19 cellular contexts compared by ENCODE assay signal in genomic region chr5:58318468-58318867, GRCh38.
A peak's percentile ranks its signal among the peaks of the same experiment; 100 is the strongest.
DNase-seq lines count a peak whose midpoint lies in the region; ATAC-seq, FAIRE-seq and TF ChIP-seq lines count a peak whose summit lies in the region.
"Had no signal": no experiment of that assay in that cellular context is flagged by ENCODE, and none has a peak within 500 bp of the region (broad histone marks: within the 10 kb centered on the region; RNA-seq: fewer than 3 reads in every experiment).

No MANE protein-coding gene starts in this region.

- TF ChIP-seq CTCF in BJ (IDR thresholded peaks at IDR 0.05; ENCODE audit: insufficient read depth, low read depth, low read length) (no peak), brain microvascular endothelial cell (IDR thresholded peaks at IDR 0.05; ENCODE audit: low read depth, low read length, missing control alignments) (no peak), foreskin keratinocyte (conservative IDR thresholded peaks at IDR 0.05) (no peak), D721Med (IDR thresholded peaks at IDR 0.05; ENCODE audit: insufficient read depth, missing control alignments) (no peak)

- H3K4me3 ChIP-seq in BJ (ENCODE audit: low read depth, low read length): no peak overlapping the region
- H3K4me3 ChIP-seq in brain microvascular endothelial cell (ENCODE audit: low read depth, low read length): no peak overlapping the region
- H3K4me3 ChIP-seq: spleen, tibial nerve had no signal

- H3K27me3 ChIP-seq in BJ (ENCODE audit: control insufficient read depth, insufficient read depth, low read length) (no peaks in the 10 kb centered on the region), brain microvascular endothelial cell (replicated peaks) (no peaks in the 10 kb centered on the region), foreskin keratinocyte (no peaks in the 10 kb centered on the region)
- H3K27me3 ChIP-seq: neutrophil, spleen, tibial nerve had no signal

- in situ Hi-C loops in brain microvascular endothelial cell (cut with HindIII; ENCODE audit: low pct_ligation_motif_present, low sequenced_read_pairs): no loop called here

- H3K36me3 ChIP-seq in BJ (ENCODE audit: control insufficient read depth, insufficient read depth, low read length) (no peaks in the 10 kb centered on the region), brain microvascular endothelial cell (replicated peaks) (no peaks in the 10 kb centered on the region)
- H3K36me3 ChIP-seq: neutrophil, spleen, tibial nerve had no signal

- POLR2A ChIA-PET in BJ (lab: Charles Lee): no interaction called here

- CTCF ChIA-PET in BJ (lab: Yijun Ruan, JAX): interaction anchor here (0.9 to 1.1 kb wide), 2 partner anchors 11 to 811 kb away, joined by 3 read pairs; no protein-coding TSS in a partner anchor

- H3K27ac ChIP-seq in brain microvascular endothelial cell: no peak overlapping the region
- no peak overlapping the region for H3K27ac ChIP-seq in foreskin keratinocyte
- H3K27ac ChIP-seq: neutrophil, spleen, tibial nerve had no signal

- peak; percentile 36 for FAIRE-seq in HTR-8/SVneo (lab: Jason Lieb, UNC)
- no peak for FAIRE-seq in D721Med (lab: Jason Lieb, UNC)

- ATAC-seq in foreskin keratinocyte (peak; percentile 49), GM19397 (IDR thresholded peaks at IDR 0.05; ENCODE audit: unreplicated experiment) (no peak)
- ATAC-seq: activated CD8-positive, alpha-beta memory T cell treated with anti-CD3 and anti-CD28 coated beads, Interleukin-2, amount 10 ng/mL, durations not matched to agents 7 days and 5 days; HCT116; Right ventricle myocardium inferior had no signal

- DNase-seq in BJ (ENCODE audit: low read depth): peak; percentile 42
- peak; percentile 19 for DNase-seq in HTR-8/SVneo (ENCODE audit: insufficient read length, low spot score)
- DNase-seq in brain microvascular endothelial cell: peak; percentile 16
- DNase-seq in foreskin keratinocyte: peak in 1 of 2 donors; percentile 48
- DNase-seq in D721Med (ENCODE audit: insufficient read length, low spot score): no peak
- DNase-seq in 8988T: no peak
- DNase-seq in NCI-H1092 (lab: John Stamatoyannopoulos, UW): no peak
- DNase-seq: activated CD8-positive, alpha-beta memory T cell treated with anti-CD3 and anti-CD28 coated beads, Interleukin-2, amount 10 ng/mL, durations not matched to agents 7 days and 5 days; caudate nucleus; NCI-H1417 treated with DMSO at 0.1 percent for 48 hours; NCI-H2171; spleen; stimulated activated CD4-positive, alpha-beta T cell treated with anti-CD3 and anti-CD28 coated beads, Interleukin-4, amount 100 ng/mL, for 24 hours; SW 1271 had no signal

- H3K4me1 ChIP-seq in foreskin keratinocyte: peaks cover 14% of the 10 kb centered on the region
- H3K4me1 ChIP-seq: spleen, tibial nerve had no signal

Comparison
In these comparisons a context has a peak if more than half of its experiments do, and no peak if none do; other contexts are left out.
1. DNase-seq: peak in BJ (single experiment), HTR-8/SVneo (single experiment) and brain microvascular endothelial cell (single experiment); none in D721Med (single experiment), 8988T (single experiment) and NCI-H1092 (single experiment).